26 cellular contexts compared by ENCODE assay signal in genomic region chr1:19193004-19193403, GRCh38.
"Had no signal": no experiment of that assay in that cellular context is flagged by ENCODE, and none has a peak within 500 bp of the region (broad histone marks: within the 10 kb centered on the region; RNA-seq: fewer than 3 reads in every experiment).

No MANE protein-coding gene starts in this region.

- H3K27me3 Mint-ChIP-seq: naive thymus-derived CD4-positive, alpha-beta T cell; progenitor cell of endocrine pancreas; stimulated activated naive CD8-positive, alpha-beta T cell treated with anti-CD3 and anti-CD28 coated beads, Interleukin-15, amount 100 ng/mL, for 72 hours had no signal

- ATAC-seq: foreskin keratinocyte; gastroesophageal sphincter; heart right ventricle; left cardiac atrium; left lung; naive thymus-derived CD4-positive, alpha-beta T cell; sciatic nerve; stimulated activated naive CD8-positive, alpha-beta T cell treated with anti-CD3 and anti-CD28 coated beads, Interleukin-15, amount 100 ng/mL, for 72 hours had no signal

- DNase-seq: cortex of kidney; dorsolateral prefrontal cortex; effector CD4-positive, alpha-beta T cell; foreskin keratinocyte; heart right ventricle; hippocampal formation; left cardiac atrium; left lung; mesendoderm; midbrain; naive thymus-derived CD4-positive, alpha-beta T cell; stimulated activated CD4-positive, alpha-beta T cell treated with anti-CD3 and anti-CD28 coated beads, Interleukin-12 subunit alpha, Interleukin-12 subunit beta, amount 100 ng/mL, for 4 hours; stimulated activated CD4-positive, alpha-beta T cell treated with anti-CD3 and anti-CD28 coated beads, Interleukin-1b, Interleukin-23, amount 100 ng/mL, for 48 hours; stimulated activated CD4-positive, alpha-beta T cell treated with anti-CD3 and anti-CD28 coated beads, Interleukin-4, amount 100 ng/mL, for 1 hour; stimulated activated CD8-positive, alpha-beta memory T cell treated with anti-CD3 and anti-CD28 coated beads, Interleukin-4, amount 100 ng/mL, for 48 hours; stimulated activated naive CD4-positive, alpha-beta T cell; stimulated activated naive CD8-positive, alpha-beta T cell treated with anti-CD3 and anti-CD28 coated beads, Interleukin-15, amount 100 ng/mL, for 72 hours; transverse colon had no signal

- H3K4me1 Mint-ChIP-seq: neural progenitor cell; stimulated activated naive CD8-positive, alpha-beta T cell treated with anti-CD3 and anti-CD28 coated beads, Interleukin-15, amount 100 ng/mL, for 72 hours had no signal

- H3K27ac ChIP-seq: dorsolateral prefrontal cortex, esophagus muscularis mucosa, foreskin keratinocyte, gastroesophageal sphincter, heart right ventricle, left lung, neural progenitor cell, parathyroid adenoma, suprapubic skin, transverse colon had no signal

- H3K9me3 Mint-ChIP-seq: naive thymus-derived CD4-positive, alpha-beta T cell; nephron; neural progenitor cell; stimulated activated naive CD8-positive, alpha-beta T cell treated with anti-CD3 and anti-CD28 coated beads, Interleukin-15, amount 100 ng/mL, for 72 hours had no signal

- H3K27ac Mint-ChIP-seq: naive thymus-derived CD4-positive, alpha-beta T cell; nephron; neural progenitor cell had no signal

- H3K4me3 Mint-ChIP-seq: naive thymus-derived CD4-positive, alpha-beta T cell; nephron; neural progenitor cell; stimulated activated naive CD8-positive, alpha-beta T cell treated with anti-CD3 and anti-CD28 coated beads, Interleukin-15, amount 100 ng/mL, for 72 hours had no signal
